In genomic region chr4:22532117-22532516, GRCh38 we compare ENCODE assay signal across 32 cellular contexts.
"Had no signal": no experiment of that assay in that cellular context is flagged by ENCODE, and none has a peak within 500 bp of the region (broad histone marks: within the 10 kb centered on the region; RNA-seq: fewer than 3 reads in every experiment).

No MANE protein-coding gene starts in this region.

- H3K4me3 Mint-ChIP-seq: naive B cell; naive thymus-derived CD8-positive, alpha-beta T cell; natural killer cell treated with Interleukin-12 subunit alpha and Interleukin-12 subunit beta and Interleukin-15 and Interleukin-18, amount 100 ng/mL, for 72 hours; neural crest cell; stimulated activated memory B cell treated with anti-CD40 and anti-IgM and Interleukin-4, amounts not matched to agents 10 μg/mL and 1 μg/mL and 100 μg/mL, for 72 hours; stimulated activated naive CD8-positive, alpha-beta T cell treated with anti-CD3 and anti-CD28 coated beads, Interleukin-15, amount 100 ng/mL, for 72 hours; type B pancreatic cell had no signal

- H3K9me3 ChIP-seq: pancreas, prostate gland, right lobe of liver, testis, uterus had no signal

- H3K27me3 Mint-ChIP-seq: naive B cell; stimulated activated memory B cell treated with anti-CD40 and anti-IgM and Interleukin-4, amounts not matched to agents 10 μg/mL and 1 μg/mL and 100 μg/mL, for 72 hours; stimulated activated naive CD8-positive, alpha-beta T cell treated with anti-CD3 and anti-CD28 coated beads, Interleukin-15, amount 100 ng/mL, for 72 hours had no signal

- DNase-seq: naive B cell; naive thymus-derived CD8-positive, alpha-beta T cell; nucleus accumbens; pancreas; retina; right cardiac atrium; right lobe of liver; sigmoid colon; spleen; stimulated activated CD4-positive, alpha-beta T cell treated with anti-CD3 and anti-CD28 coated beads, Interleukin-12 subunit alpha, Interleukin-12 subunit beta, amount 100 ng/mL, for 4 hours; stimulated activated CD4-positive, alpha-beta T cell treated with anti-CD3 and anti-CD28 coated beads, Interleukin-1b, Interleukin-23, amount 100 ng/mL, for 48 hours; stimulated activated CD4-positive, alpha-beta T cell treated with anti-CD3 and anti-CD28 coated beads, Interleukin-4, amount 100 ng/mL, for 1 hour; stimulated activated CD4-positive, alpha-beta T cell treated with anti-CD3 and anti-CD28 coated beads, Interleukin-4, amount 100 ng/mL, for 4 hours; stimulated activated CD8-positive, alpha-beta memory T cell treated with anti-CD3 and anti-CD28 coated beads, Interleukin-4, amount 100 ng/mL, for 48 hours; stimulated activated naive CD4-positive, alpha-beta T cell; stimulated activated naive CD8-positive, alpha-beta T cell treated with anti-CD3 and anti-CD28 coated beads, Interleukin-15, amount 100 ng/mL, for 72 hours; stimulated activated naive CD8-positive, alpha-beta T cell treated with anti-CD3 and anti-CD28 coated beads, Interleukin-15, Interleukin-2, amounts not matched to agents 100 U/mL and 50 U/mL, for 24 hours; substantia nigra; testis; tibial artery; transverse colon; upper lobe of right lung; uterus had no signal

- H3K4me2 ChIP-seq: smooth muscle cell had no signal

- H3K4me1 Mint-ChIP-seq: naive B cell; naive thymus-derived CD8-positive, alpha-beta T cell; neural crest cell; stimulated activated memory B cell treated with anti-CD40 and anti-IgM and Interleukin-4, amounts not matched to agents 10 μg/mL and 1 μg/mL and 100 μg/mL, for 72 hours; stimulated activated naive CD8-positive, alpha-beta T cell treated with anti-CD3 and anti-CD28 coated beads, Interleukin-15, amount 100 ng/mL, for 72 hours had no signal

- H3K27me3 ChIP-seq: neutrophil, pancreas, right lobe of liver, sigmoid colon, spleen, suprapubic skin, testis, tibial artery, transverse colon, upper lobe of right lung, uterus had no signal

- ATAC-seq: naive thymus-derived CD8-positive, alpha-beta T cell; natural killer cell treated with Interleukin-12 subunit alpha and Interleukin-12 subunit beta and Interleukin-15 and Interleukin-18, amount 100 ng/mL, for 72 hours; pancreas; right cardiac atrium; right lobe of liver; stimulated activated memory B cell treated with anti-CD40 and anti-IgM and Interleukin-4, amounts not matched to agents 10 μg/mL and 1 μg/mL and 100 μg/mL, for 72 hours; stimulated activated naive CD8-positive, alpha-beta T cell treated with anti-CD3 and anti-CD28 coated beads, Interleukin-15, amount 100 ng/mL, for 72 hours; stimulated activated naive CD8-positive, alpha-beta T cell treated with anti-CD3 and anti-CD28 coated beads, Interleukin-15, Interleukin-2, amounts not matched to agents 100 U/mL and 50 U/mL, for 24 hours; upper lobe of right lung had no signal

- H3K4me1 ChIP-seq: pancreas, prostate gland, right lobe of liver, spleen, suprapubic skin, testis, tibial artery, transverse colon, upper lobe of right lung, uterus had no signal

- H3K4me3 ChIP-seq: pancreas, prostate gland, right lobe of liver, sigmoid colon, skin epidermis, smooth muscle cell, spleen, suprapubic skin, testis, tibial artery, transverse colon, upper lobe of right lung, uterus had no signal

- H3K27ac Mint-ChIP-seq: naive B cell; naive thymus-derived CD8-positive, alpha-beta T cell; natural killer cell treated with Interleukin-12 subunit alpha and Interleukin-12 subunit beta and Interleukin-15 and Interleukin-18, amount 100 ng/mL, for 72 hours; stimulated activated memory B cell treated with anti-CD40 and anti-IgM and Interleukin-4, amounts not matched to agents 10 μg/mL and 1 μg/mL and 100 μg/mL, for 72 hours; stimulated activated naive CD8-positive, alpha-beta T cell treated with anti-CD3 and anti-CD28 coated beads, Interleukin-15, amount 100 ng/mL, for 72 hours; type B pancreatic cell had no signal

- H3K27ac ChIP-seq: neutrophil, pancreas, prostate gland, right lobe of liver, sigmoid colon, skin epidermis, spleen, suprapubic skin, testis, tibial artery, transverse colon, upper lobe of right lung, uterus had no signal

- H3K36me3 ChIP-seq: neutrophil, pancreas, prostate gland, right lobe of liver, sigmoid colon, spleen, suprapubic skin, tibial artery, transverse colon, upper lobe of right lung, uterus had no signal

- H3K36me3 Mint-ChIP-seq: stimulated activated memory B cell treated with anti-CD40 and anti-IgM and Interleukin-4, amounts not matched to agents 10 μg/mL and 1 μg/mL and 100 μg/mL, for 72 hours; type B pancreatic cell had no signal
